ENCODE assay signal across 9 cellular contexts in the genomic region with DNA sequence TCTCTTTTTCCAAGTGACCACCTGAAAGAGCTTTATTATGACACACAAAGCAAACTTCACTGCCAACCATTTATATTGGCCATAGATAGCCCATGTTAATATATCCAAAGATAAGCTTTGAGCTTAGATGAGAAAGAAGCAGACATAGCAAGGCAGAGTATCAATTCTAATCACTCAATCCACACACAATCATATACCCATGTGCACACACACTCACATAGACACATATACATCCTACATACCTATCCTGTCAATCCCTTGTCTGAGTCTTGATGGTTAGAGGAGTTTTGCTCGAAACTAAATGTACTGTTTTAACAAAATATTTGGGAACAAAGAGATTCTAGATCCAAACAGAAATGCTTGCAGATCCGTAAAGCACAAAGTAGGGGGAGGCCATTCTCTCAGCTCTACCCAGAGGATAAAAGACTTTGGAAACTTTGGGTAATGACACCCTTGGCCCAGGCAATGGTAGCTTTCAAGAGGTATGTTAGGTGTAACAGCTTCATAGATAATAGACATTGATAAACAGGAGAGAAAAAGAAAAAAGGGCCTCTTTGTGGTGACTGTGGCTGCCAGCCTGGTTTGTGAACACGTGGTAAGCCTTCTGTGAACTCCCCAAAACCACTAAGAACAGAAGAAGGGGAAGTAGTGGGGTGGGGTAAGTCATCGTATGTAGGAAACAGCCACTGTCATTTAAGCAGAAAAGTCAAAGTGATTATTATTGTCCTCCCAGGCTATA.
DNase-seq lines count a peak whose midpoint lies in the region; ATAC-seq and TF ChIP-seq lines count a peak whose summit lies in the region.
"Had no signal": no experiment of that assay in that cellular context is flagged by ENCODE, and none has a peak within 500 bp of the region (broad histone marks: within the 10 kb centered on the region; RNA-seq: fewer than 3 reads in every experiment).

No MANE protein-coding gene starts in this region.

- H3K27me3 ChIP-seq in GM23338 (ENCODE audit: insufficient read depth) (no peaks in the 10 kb centered on the region), HAP-1 (ENCODE audit: low read depth) (no peaks in the 10 kb centered on the region; the same call in 1 of the 2 replicates)

- peak overlapping the region; percentile 26 for H3K4me3 Mint-ChIP-seq in dendritic cell treated with granulocyte-macrophage colony-stimulating factor and Interleukin-4, amounts not matched to agents 40 ng/mL and 50 ng/mL, for 4 days
- no peak overlapping the region for H3K4me3 Mint-ChIP-seq in GM23338
- H3K4me3 Mint-ChIP-seq: neural crest cell had no signal

- no peak for TF ChIP-seq CTCF in GM23338 (conservative IDR thresholded peaks at IDR 0.05; ENCODE audit: low read depth in 2 of 2)

- no peaks in the 10 kb centered on the region for H4K20me1 ChIP-seq in GM23338 (replicated peaks; ENCODE audit: insufficient read depth)

- DNase-seq in SKM-1 treated with dmso at 0.1 percent for 144 hours (lab: John Stamatoyannopoulos, UW; ENCODE audit: unreplicated experiment) (peak; percentile 89), GM23338 (ENCODE audit: low spot score) (no peak), HAP-1 (ENCODE audit: low spot score in 2 of 2) (no peak), NCI-H1930 (lab: John Stamatoyannopoulos, UW) (no peak), NCI-H146 treated with DMSO at 0.1 percent for 48 hours (lab: John Stamatoyannopoulos, UW; ENCODE audit: unreplicated experiment) (no peak)

- H3K27ac ChIP-seq in GM23338 (ENCODE audit: low read depth), result no peak overlapping the region

- peak; percentile 98 for ATAC-seq in GM18867 (IDR thresholded peaks at IDR 0.05; ENCODE audit: unreplicated experiment)
- ATAC-seq in HG02885 (IDR thresholded peaks at IDR 0.05; ENCODE audit: poor library complexity, unreplicated experiment), result peak; percentile 99
- ATAC-seq in GM23338, result no peak

- H3K9me3 Mint-ChIP-seq in dendritic cell treated with granulocyte-macrophage colony-stimulating factor and Interleukin-4, amounts not matched to agents 40 ng/mL and 50 ng/mL, for 4 days, result no peaks in the 10 kb centered on the region
- H3K9me3 Mint-ChIP-seq in GM23338, result peaks cover 57% of the 10 kb centered on the region
- H3K9me3 Mint-ChIP-seq: neural crest cell had no signal

- H3K4me3 ChIP-seq in GM23338 (no peak overlapping the region), HAP-1 (no peak overlapping the region)

- H3K9me2 ChIP-seq in GM23338 (ENCODE audit: insufficient read depth), result no peaks in the 10 kb centered on the region

- peaks cover 46% of the 10 kb centered on the region for H3K4me1 Mint-ChIP-seq in dendritic cell treated with granulocyte-macrophage colony-stimulating factor and Interleukin-4, amounts not matched to agents 40 ng/mL and 50 ng/mL, for 4 days (ENCODE audit: low read depth)
- peaks cover 3% of the 10 kb centered on the region; the same call in 2 of the 3 replicates for H3K4me1 Mint-ChIP-seq in GM23338
- H3K4me1 Mint-ChIP-seq: neural crest cell had no signal

- H2AFZ ChIP-seq in GM23338, result no peak overlapping the region

- H3F3A ChIP-seq in GM23338 (replicated peaks; ENCODE audit: low read depth), result no peaks in the 10 kb centered on the region

- H3K27ac Mint-ChIP-seq in dendritic cell treated with granulocyte-macrophage colony-stimulating factor and Interleukin-4, amounts not matched to agents 40 ng/mL and 50 ng/mL, for 4 days, result peak overlapping the region; percentile 89
- H3K27ac Mint-ChIP-seq in GM23338, result no peak overlapping the region

- no peaks in the 10 kb centered on the region for H3K4me1 ChIP-seq in GM23338 (ENCODE audit: insufficient read depth)
- H3K4me1 ChIP-seq in HAP-1, result no peaks in the 10 kb centered on the region

- H3K79me2 ChIP-seq in GM23338 (replicated peaks; ENCODE audit: insufficient read depth), result no peaks in the 10 kb centered on the region

- no peak overlapping the region for H3K4me2 ChIP-seq in GM23338

- no peaks in the 10 kb centered on the region for H3K9me3 ChIP-seq in HAP-1

- in situ Hi-C loops in HAP-1 (cut with MboI; ENCODE audit: low sequenced_read_pairs), result no loop called here

- H3K36me3 ChIP-seq in GM23338 (ENCODE audit: insufficient read depth) (no peaks in the 10 kb centered on the region), HAP-1 (replicated peaks) (no peaks in the 10 kb centered on the region)

- no peaks in the 10 kb centered on the region for H3K36me3 Mint-ChIP-seq in dendritic cell treated with granulocyte-macrophage colony-stimulating factor and Interleukin-4, amounts not matched to agents 40 ng/mL and 50 ng/mL, for 4 days (ENCODE audit: low read depth)
- H3K36me3 Mint-ChIP-seq in GM23338 (ENCODE audit: low read depth), result no peaks in the 10 kb centered on the region

- H3K27me3 Mint-ChIP-seq in dendritic cell treated with granulocyte-macrophage colony-stimulating factor and Interleukin-4, amounts not matched to agents 40 ng/mL and 50 ng/mL, for 4 days, result no peaks in the 10 kb centered on the region
- peaks cover 8% of the 10 kb centered on the region for H3K27me3 Mint-ChIP-seq in GM23338 (ENCODE audit: insufficient read depth, low read depth, poor library complexity)

- intact Hi-C loops in dendritic cell treated with granulocyte-macrophage colony-stimulating factor and Interleukin-4, amounts not matched to agents 40 ng/mL and 50 ng/mL, for 4 days (cut with micrococcal nuclease), result loop anchor here (5.0 kb wide), 1 partner anchor 43 kb away; no protein-coding TSS in a partner anchor

TF ChIP-seq in GM23338, 12 proteins besides CTCF, POLR2A, EP300 and RAD21 (continues in another document):
- no peak for TF ChIP-seq EZH2phosphoT487 (IDR thresholded peaks at IDR 0.05; ENCODE audit: unreplicated experiment)
- TF ChIP-seq STAT1 (IDR thresholded peaks at IDR 0.05; ENCODE audit: unreplicated experiment), result no peak
- TF ChIP-seq, protein P1, sequence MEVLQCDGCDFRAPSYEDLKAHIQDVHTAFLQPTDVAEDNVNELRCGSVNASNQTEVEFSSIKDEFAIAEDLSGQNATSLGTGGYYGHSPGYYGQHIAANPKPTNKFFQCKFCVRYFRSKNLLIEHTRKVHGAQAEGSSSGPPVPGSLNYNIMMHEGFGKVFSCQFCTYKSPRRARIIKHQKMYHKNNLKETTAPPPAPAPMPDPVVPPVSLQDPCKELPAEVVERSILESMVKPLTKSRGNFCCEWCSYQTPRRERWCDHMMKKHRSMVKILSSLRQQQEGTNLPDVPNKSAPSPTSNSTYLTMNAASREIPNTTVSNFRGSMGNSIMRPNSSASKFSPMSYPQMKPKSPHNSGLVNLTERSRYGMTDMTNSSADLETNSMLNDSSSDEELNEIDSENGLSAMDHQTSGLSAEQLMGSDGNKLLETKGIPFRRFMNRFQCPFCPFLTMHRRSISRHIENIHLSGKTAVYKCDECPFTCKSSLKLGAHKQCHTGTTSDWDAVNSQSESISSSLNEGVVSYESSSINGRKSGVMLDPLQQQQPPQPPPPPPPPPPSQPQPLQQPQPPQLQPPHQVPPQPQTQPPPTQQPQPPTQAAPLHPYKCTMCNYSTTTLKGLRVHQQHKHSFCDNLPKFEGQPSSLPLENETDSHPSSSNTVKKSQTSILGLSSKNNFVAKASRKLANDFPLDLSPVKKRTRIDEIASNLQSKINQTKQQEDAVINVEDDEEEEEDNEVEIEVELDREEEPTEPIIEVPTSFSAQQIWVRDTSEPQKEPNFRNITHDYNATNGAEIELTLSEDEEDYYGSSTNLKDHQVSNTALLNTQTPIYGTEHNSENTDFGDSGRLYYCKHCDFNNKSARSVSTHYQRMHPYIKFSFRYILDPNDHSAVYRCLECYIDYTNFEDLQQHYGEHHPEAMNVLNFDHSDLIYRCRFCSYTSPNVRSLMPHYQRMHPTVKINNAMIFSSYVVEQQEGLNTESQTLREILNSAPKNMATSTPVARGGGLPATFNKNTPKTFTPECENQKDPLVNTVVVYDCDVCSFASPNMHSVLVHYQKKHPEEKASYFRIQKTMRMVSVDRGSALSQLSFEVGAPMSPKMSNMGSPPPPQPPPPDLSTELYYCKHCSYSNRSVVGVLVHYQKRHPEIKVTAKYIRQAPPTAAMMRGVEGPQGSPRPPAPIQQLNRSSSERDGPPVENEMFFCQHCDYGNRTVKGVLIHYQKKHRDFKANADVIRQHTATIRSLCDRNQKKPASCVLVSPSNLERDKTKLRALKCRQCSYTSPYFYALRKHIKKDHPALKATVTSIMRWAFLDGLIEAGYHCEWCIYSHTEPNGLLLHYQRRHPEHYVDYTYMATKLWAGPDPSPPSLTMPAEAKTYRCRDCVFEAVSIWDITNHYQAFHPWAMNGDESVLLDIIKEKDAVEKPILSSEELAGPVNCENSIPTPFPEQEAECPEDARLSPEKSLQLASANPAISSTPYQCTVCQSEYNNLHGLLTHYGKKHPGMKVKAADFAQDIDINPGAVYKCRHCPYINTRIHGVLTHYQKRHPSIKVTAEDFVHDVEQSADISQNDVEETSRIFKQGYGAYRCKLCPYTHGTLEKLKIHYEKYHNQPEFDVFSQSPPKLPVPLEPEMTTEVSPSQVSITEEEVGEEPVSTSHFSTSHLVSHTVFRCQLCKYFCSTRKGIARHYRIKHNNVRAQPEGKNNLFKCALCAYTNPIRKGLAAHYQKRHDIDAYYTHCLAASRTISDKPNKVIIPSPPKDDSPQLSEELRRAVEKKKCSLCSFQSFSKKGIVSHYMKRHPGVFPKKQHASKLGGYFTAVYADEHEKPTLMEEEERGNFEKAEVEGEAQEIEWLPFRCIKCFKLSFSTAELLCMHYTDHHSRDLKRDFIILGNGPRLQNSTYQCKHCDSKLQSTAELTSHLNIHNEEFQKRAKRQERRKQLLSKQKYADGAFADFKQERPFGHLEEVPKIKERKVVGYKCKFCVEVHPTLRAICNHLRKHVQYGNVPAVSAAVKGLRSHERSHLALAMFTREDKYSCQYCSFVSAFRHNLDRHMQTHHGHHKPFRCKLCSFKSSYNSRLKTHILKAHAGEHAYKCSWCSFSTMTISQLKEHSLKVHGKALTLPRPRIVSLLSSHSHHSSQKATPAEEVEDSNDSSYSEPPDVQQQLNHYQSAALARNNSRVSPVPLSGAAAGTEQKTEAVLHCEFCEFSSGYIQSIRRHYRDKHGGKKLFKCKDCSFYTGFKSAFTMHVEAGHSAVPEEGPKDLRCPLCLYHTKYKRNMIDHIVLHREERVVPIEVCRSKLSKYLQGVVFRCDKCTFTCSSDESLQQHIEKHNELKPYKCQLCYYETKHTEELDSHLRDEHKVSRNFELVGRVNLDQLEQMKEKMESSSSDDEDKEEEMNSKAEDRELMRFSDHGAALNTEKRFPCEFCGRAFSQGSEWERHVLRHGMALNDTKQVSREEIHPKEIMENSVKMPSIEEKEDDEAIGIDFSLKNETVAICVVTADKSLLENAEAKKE (CRISPR knock-in tag; IDR thresholded peaks at IDR 0.05), result no peak
- TF ChIP-seq NANOG (IDR thresholded peaks at IDR 0.05; ENCODE audit: borderline replicate concordance), result no peak
- no peak for TF ChIP-seq JUNB (IDR thresholded peaks at IDR 0.05; ENCODE audit: unreplicated experiment)
- no peak for TF ChIP-seq EZH2 (IDR thresholded peaks at IDR 0.05; ENCODE audit: low read depth, unreplicated experiment)
